Comparison of ENCODE assay signal across 10 cellular contexts in genomic region chr16:81711609-81712329, GRCh38.
DNase-seq lines count a peak whose midpoint lies in the region; ATAC-seq, FAIRE-seq and TF ChIP-seq lines count a peak whose summit lies in the region.
"Had no signal": no experiment of that assay in that cellular context is flagged by ENCODE, and none has a peak within 500 bp of the region (broad histone marks: within the 10 kb centered on the region; RNA-seq: fewer than 3 reads in every experiment).

No MANE protein-coding gene starts in this region.

- DNase-seq in A673 (ENCODE audit: low spot score), result peak; percentile 87
- DNase-seq in HS-27A (ENCODE audit: low read depth), result peak; percentile 81
- DNase-seq in adipocyte (ENCODE audit: low read depth), result peak; percentile 90
- DNase-seq in islet precursor cell, result peak; percentile 91
- no peak for DNase-seq in omental fat pad (ENCODE audit: low spot score)
- no peak for DNase-seq in pancreas
- DNase-seq in T-helper 2 cell, result no peak
- DNase-seq: central memory CD4-positive, alpha-beta T cell; NCI-H524 had no signal

- H3K4me3 ChIP-seq in A673 (ENCODE audit: low read depth, low read length, poor library complexity, severe bottlenecking) (no peak overlapping the region), adipocyte (ENCODE audit: low read length) (no peak overlapping the region), pancreas (no peak overlapping the region)

- peak overlapping the region; percentile 14 for H3K9ac ChIP-seq in adipocyte (ENCODE audit: low read length)

- H3K4me1 ChIP-seq in A673 (ENCODE audit: insufficient read depth, low read length, poor library complexity, severe bottlenecking) (peaks cover 3% of the 10 kb centered on the region), adipocyte (ENCODE audit: control insufficient read depth, insufficient read depth, low read length) (peaks cover 21% of the 10 kb centered on the region), pancreas (peaks cover 0 to 16% (median 14%) of the 10 kb centered on the region in 3 donors)

- ATAC-seq in omental fat pad (ENCODE audit: low FRiP score), result no peak
- ATAC-seq in HG03442 (IDR thresholded peaks at IDR 0.05; ENCODE audit: unreplicated experiment), result no peak
- no peak for ATAC-seq in pancreas

- no peaks in the 10 kb centered on the region for H3K9me3 ChIP-seq in A673 (ENCODE audit: low read depth, low read length, poor library complexity, severe bottlenecking)
- H3K9me3 ChIP-seq in adipocyte (ENCODE audit: control insufficient read depth, low read length), result no peaks in the 10 kb centered on the region
- no peaks in the 10 kb centered on the region for H3K9me3 ChIP-seq in pancreas

- CTCF ChIA-PET in A673 (lab: Charles Lee), result no interaction called here

- WGBS in pancreas, 2 donors, result 81 to 82% methylated on average over 21 of the region's 21 CpGs

- intact Hi-C loops in A673 (cut with micrococcal nuclease; ENCODE audit: unreplicated experiment), result no loop called here
- intact Hi-C loops in pancreas (cut with DNase I), result no loop called here

- POLR2A ChIA-PET in A673 (lab: Charles Lee; ENCODE audit: low non-redundant PET), result interaction anchor here (0.7 kb wide), 1 partner anchor 26 kb away, joined by 4 read pairs; no protein-coding TSS in a partner anchor

- TF ChIP-seq CTCF in A673 (conservative IDR thresholded peaks at IDR 0.05; ENCODE audit: low read depth, low read length) (no peak), omental fat pad (IDR thresholded peaks at IDR 0.05) (no peak), pancreas (IDR thresholded peaks at IDR 0.05) (no peak)

- H3K27ac ChIP-seq in A673 (ENCODE audit: low read depth, low read length, poor library complexity, severe bottlenecking) (no peak overlapping the region), pancreas (no peak overlapping the region)

- BruUV-seq in A673 (replicated peaks; lab: Mats Ljungman, UMichigan), result no TSS peak

- H3K27me3 ChIP-seq in A673 (replicated peaks; ENCODE audit: insufficient read depth, low read depth, low read length, poor library complexity) (no peaks in the 10 kb centered on the region), adipocyte (replicated peaks; ENCODE audit: control insufficient read depth, insufficient read depth, low read length) (peaks cover 3% of the 10 kb centered on the region), pancreas (no peaks in the 10 kb centered on the region)

- H3K36me3 ChIP-seq in A673 (ENCODE audit: insufficient read depth, low read length, poor library complexity, severe bottlenecking) (peaks cover 10% of the 10 kb centered on the region), adipocyte (ENCODE audit: control insufficient read depth, insufficient read depth, low read length, severe bottlenecking) (peaks cover 24% of the 10 kb centered on the region), pancreas (peaks cover 0 to 6% (median 0%) of the 10 kb centered on the region in 3 donors)

- FAIRE-seq in pancreas (lab: Jason Lieb, UNC), result no peak

Comparison
In these comparisons a context has a peak if more than half of its experiments do, and no peak if none do; other contexts are left out.
1. DNase-seq: peak in A673 (single experiment), HS-27A (single experiment), adipocyte (single experiment) and islet precursor cell (single experiment); none in omental fat pad (single experiment), pancreas (0 of 6) and T-helper 2 cell (0 of 5).